Comparison of ENCODE assay signal across 9 cellular contexts in genomic region chr6:36886948-36887347, GRCh38. TPM values are rescaled to one million over a fixed set of nuclear protein-coding genes. Genes with fewer than 3 reads are reported as not detected.
DNase-seq lines count a peak whose midpoint lies in the region; ATAC-seq and TF ChIP-seq lines count a peak whose summit lies in the region.
"Had no signal": no experiment of that assay in that cellular context is flagged by ENCODE, and none has a peak within 500 bp of the region (broad histone marks: within the 10 kb centered on the region; RNA-seq: fewer than 3 reads in every experiment).

No MANE protein-coding gene starts in this region.

- no peak for ATAC-seq in activated naive CD4-positive, alpha-beta T cell treated with anti-CD3 and anti-CD28 coated beads, Interleukin-2, amount 50 U/mL, for 72 hours
- ATAC-seq in GM19463 (IDR thresholded peaks at IDR 0.05; ENCODE audit: unreplicated experiment): no peak

- intact Hi-C loops in activated naive CD4-positive, alpha-beta T cell treated with anti-CD3 and anti-CD28 coated beads for 36 hours (cut with micrococcal nuclease): loop anchor here (5.0 kb wide), 1 partner anchor 370 kb away; the partner anchor contains the start of genes TBC1D22B and TMEM217
- intact Hi-C loops in activated T-helper 1 cell treated with anti-CD3 and anti-CD28 coated beads, Interleukin-12 subunit alpha, Interleukin-12 subunit beta, Interleukin-2, Interleukin-4 antibody, amounts not matched to agents 30 ng/mL and 10 ng/mL and 1 ng/mL, durations not matched to agents 14 hours and 24 hours and 36 hours (cut with micrococcal nuclease): no loop called here

- H3K27ac ChIP-seq in thymus (ENCODE audit: low read depth): no peak overlapping the region

- H3K4me1 Mint-ChIP-seq in activated naive CD4-positive, alpha-beta T cell treated with anti-CD3 and anti-CD28 coated beads for 36 hours (ENCODE audit: low read depth): peaks cover 33% of the 10 kb centered on the region
- peaks cover 37% of the 10 kb centered on the region for H3K4me1 Mint-ChIP-seq in activated T-helper 1 cell treated with anti-CD3 and anti-CD28 coated beads, Interleukin-12 subunit alpha, Interleukin-12 subunit beta, Interleukin-2, Interleukin-4 antibody, amounts not matched to agents 30 ng/mL and 10 ng/mL and 1 ng/mL, durations not matched to agents 14 hours and 24 hours and 36 hours (ENCODE audit: low read depth)

- no peaks in the 10 kb centered on the region for H3K9me3 Mint-ChIP-seq in activated naive CD4-positive, alpha-beta T cell treated with anti-CD3 and anti-CD28 coated beads for 36 hours
- H3K9me3 Mint-ChIP-seq in activated naive CD4-positive, alpha-beta T cell treated with anti-CD3 and anti-CD28 coated beads, Interleukin-2, amount 50 U/mL, for 72 hours: no peaks in the 10 kb centered on the region
- no peaks in the 10 kb centered on the region for H3K9me3 Mint-ChIP-seq in activated T-helper 1 cell treated with anti-CD3 and anti-CD28 coated beads, Interleukin-12 subunit alpha, Interleukin-12 subunit beta, Interleukin-2, Interleukin-4 antibody, amounts not matched to agents 30 ng/mL and 10 ng/mL and 1 ng/mL, durations not matched to agents 14 hours and 24 hours and 36 hours

- H3K4me3 ChIP-seq in kidney epithelial cell (ENCODE audit: low read depth, low read length): peak overlapping the region; percentile 72
- peak overlapping the region; percentile 89 for H3K4me3 ChIP-seq in thymus (ENCODE audit: low read length)

- H3K27me3 Mint-ChIP-seq in activated naive CD4-positive, alpha-beta T cell treated with anti-CD3 and anti-CD28 coated beads for 36 hours (ENCODE audit: low read depth): no peaks in the 10 kb centered on the region
- no peaks in the 10 kb centered on the region for H3K27me3 Mint-ChIP-seq in activated T-helper 1 cell treated with anti-CD3 and anti-CD28 coated beads, Interleukin-12 subunit alpha, Interleukin-12 subunit beta, Interleukin-2, Interleukin-4 antibody, amounts not matched to agents 30 ng/mL and 10 ng/mL and 1 ng/mL, durations not matched to agents 14 hours and 24 hours and 36 hours (ENCODE audit: insufficient read depth)

- no peak for TF ChIP-seq CTCF in kidney epithelial cell (IDR thresholded peaks at IDR 0.05; ENCODE audit: insufficient read depth, low read length, poor library complexity, severe bottlenecking)

- H3K4me3 Mint-ChIP-seq in activated naive CD4-positive, alpha-beta T cell treated with anti-CD3 and anti-CD28 coated beads for 36 hours: peak overlapping the region; percentile 87
- H3K4me3 Mint-ChIP-seq in activated T-helper 1 cell treated with anti-CD3 and anti-CD28 coated beads, Interleukin-12 subunit alpha, Interleukin-12 subunit beta, Interleukin-2, Interleukin-4 antibody, amounts not matched to agents 30 ng/mL and 10 ng/mL and 1 ng/mL, durations not matched to agents 14 hours and 24 hours and 36 hours: peak overlapping the region; percentile 91

- H3K27ac Mint-ChIP-seq in activated naive CD4-positive, alpha-beta T cell treated with anti-CD3 and anti-CD28 coated beads for 36 hours: no peak overlapping the region
- H3K27ac Mint-ChIP-seq in activated naive CD4-positive, alpha-beta T cell treated with anti-CD3 and anti-CD28 coated beads, Interleukin-2, amount 50 U/mL, for 72 hours: peak overlapping the region in 1 of 2 donors; percentile 86
- peak overlapping the region; percentile 56 for H3K27ac Mint-ChIP-seq in activated T-helper 1 cell treated with anti-CD3 and anti-CD28 coated beads, Interleukin-12 subunit alpha, Interleukin-12 subunit beta, Interleukin-2, Interleukin-4 antibody, amounts not matched to agents 30 ng/mL and 10 ng/mL and 1 ng/mL, durations not matched to agents 14 hours and 24 hours and 36 hours

- no peaks in the 10 kb centered on the region for H3K27me3 ChIP-seq in kidney epithelial cell (ENCODE audit: control insufficient read depth, insufficient read depth, low read length)
- no peaks in the 10 kb centered on the region for H3K27me3 ChIP-seq in thymus (ENCODE audit: control insufficient read depth, insufficient read depth)

- CTCF ChIA-PET in activated naive CD4-positive, alpha-beta T cell treated with anti-CD3 and anti-CD28 coated beads for 36 hours (lab: Charles Lee): interaction anchor here (2.7 to 7.4 kb wide), 2 partner anchors 132 to 323 kb away, joined by 14 to 82 read pairs; no protein-coding TSS in a partner anchor

- H3K36me3 ChIP-seq in kidney epithelial cell (ENCODE audit: control insufficient read depth, insufficient read depth, low read length): no peaks in the 10 kb centered on the region
- no peaks in the 10 kb centered on the region for H3K36me3 ChIP-seq in thymus (ENCODE audit: control insufficient read depth, insufficient read depth)

- no peaks in the 10 kb centered on the region for H3K9me3 ChIP-seq in thymus (ENCODE audit: control insufficient read depth)

- no peaks in the 10 kb centered on the region for H3K36me3 Mint-ChIP-seq in activated naive CD4-positive, alpha-beta T cell treated with anti-CD3 and anti-CD28 coated beads for 36 hours (ENCODE audit: low read depth)
- peaks cover 0 to 5% of the 10 kb centered on the region in 2 donors for H3K36me3 Mint-ChIP-seq in activated naive CD4-positive, alpha-beta T cell treated with anti-CD3 and anti-CD28 coated beads, Interleukin-2, amount 50 U/mL, for 72 hours
- peaks cover 6% of the 10 kb centered on the region for H3K36me3 Mint-ChIP-seq in activated T-helper 1 cell treated with anti-CD3 and anti-CD28 coated beads, Interleukin-12 subunit alpha, Interleukin-12 subunit beta, Interleukin-2, Interleukin-4 antibody, amounts not matched to agents 30 ng/mL and 10 ng/mL and 1 ng/mL, durations not matched to agents 14 hours and 24 hours and 36 hours (ENCODE audit: low read depth)

- peaks cover 5% of the 10 kb centered on the region for H3K4me1 ChIP-seq in thymus (ENCODE audit: control insufficient read depth, insufficient read depth, low read length)

- no peak for DNase-seq in activated naive CD4-positive, alpha-beta T cell treated with anti-CD3 and anti-CD28 coated beads for 36 hours
- no peak for DNase-seq in activated naive CD4-positive, alpha-beta T cell treated with anti-CD3 and anti-CD28 coated beads, Interleukin-2, amount 50 U/mL, for 72 hours (ENCODE audit: low spot score in 2 of 2)
- DNase-seq in activated T-helper 1 cell treated with anti-CD3 and anti-CD28 coated beads, Interleukin-12 subunit alpha, Interleukin-12 subunit beta, Interleukin-2, Interleukin-4 antibody, amounts not matched to agents 30 ng/mL and 10 ng/mL and 1 ng/mL, durations not matched to agents 14 hours and 24 hours and 36 hours (ENCODE audit: low spot score): no peak
- DNase-seq in kidney epithelial cell (ENCODE audit: low read depth): no peak
- no peak for DNase-seq in stimulated activated naive CD4-positive, alpha-beta T cell treated with Interleukin-2 at 50 U/mL for 16 hours (lab: John Stamatoyannopoulos, UW)
- no peak for DNase-seq in iPS-NIHi11 (ENCODE audit: low spot score)
- DNase-seq: activated CD4-positive, alpha-beta T cell treated with anti-CD3 and anti-CD28 coated beads, Interleukin-2, amount 50 U/mL, for 1 hour had no signal

- 89% methylated on average over 9 of the region's 9 CpGs for WGBS in thymus

RNA-seq across cellular contexts. Expression of gene C6orf89, which starts 1.2 kb away (rescaled TPM):
- 10 to 100 TPM; 24.2 to 24.5 TPM for total RNA-seq in activated naive CD4-positive, alpha-beta T cell treated with anti-CD3 and anti-CD28 coated beads for 36 hours
- total RNA-seq in activated naive CD4-positive, alpha-beta T cell treated with anti-CD3 and anti-CD28 coated beads, Interleukin-2, amount 50 U/mL, for 72 hours: 10 to 100 TPM; 31.6 to 31.9 TPM
- 31.5 and 31.8 TPM in 2 replicates for total RNA-seq in activated T-helper 1 cell treated with anti-CD3 and anti-CD28 coated beads, Interleukin-12 subunit alpha, Interleukin-12 subunit beta, Interleukin-2, Interleukin-4 antibody, amounts not matched to agents 30 ng/mL and 10 ng/mL and 1 ng/mL, durations not matched to agents 14 hours and 24 hours and 36 hours
- total RNA-seq in kidney epithelial cell: 31.4 and 42.5 TPM in 2 replicates
- polyA plus RNA-seq in thymus: 19.5 TPM

RNA-seq across cellular contexts. Expression of gene PPIL1, which starts 12.3 kb away (rescaled TPM):
- 10 to 100 TPM; 42.8 to 44.0 TPM for total RNA-seq in activated naive CD4-positive, alpha-beta T cell treated with anti-CD3 and anti-CD28 coated beads for 36 hours
- 10 to 100 TPM; 23.4 to 44.3 TPM for total RNA-seq in activated naive CD4-positive, alpha-beta T cell treated with anti-CD3 and anti-CD28 coated beads, Interleukin-2, amount 50 U/mL, for 72 hours
- 60.2 and 62.6 TPM in 2 replicates for total RNA-seq in activated T-helper 1 cell treated with anti-CD3 and anti-CD28 coated beads, Interleukin-12 subunit alpha, Interleukin-12 subunit beta, Interleukin-2, Interleukin-4 antibody, amounts not matched to agents 30 ng/mL and 10 ng/mL and 1 ng/mL, durations not matched to agents 14 hours and 24 hours and 36 hours
- total RNA-seq in kidney epithelial cell: 49.5 and 52.4 TPM in 2 replicates
- polyA plus RNA-seq in thymus: 22.5 TPM

RNA-seq across cellular contexts. Expression of gene CPNE5, which starts 47.7 kb away (rescaled TPM):
- 1 to 10 TPM; 1.2 to 1.7 TPM for total RNA-seq in activated naive CD4-positive, alpha-beta T cell treated with anti-CD3 and anti-CD28 coated beads for 36 hours
- 1 to 10 TPM in 1 of 2 donors, under 1 TPM in 1; 0.25 to 3.0 TPM for total RNA-seq in activated naive CD4-positive, alpha-beta T cell treated with anti-CD3 and anti-CD28 coated beads, Interleukin-2, amount 50 U/mL, for 72 hours
- total RNA-seq in activated T-helper 1 cell treated with anti-CD3 and anti-CD28 coated beads, Interleukin-12 subunit alpha, Interleukin-12 subunit beta, Interleukin-2, Interleukin-4 antibody, amounts not matched to agents 30 ng/mL and 10 ng/mL and 1 ng/mL, durations not matched to agents 14 hours and 24 hours and 36 hours: 0.54 and 0.61 TPM in 2 replicates
- 0.13 and 1.4 TPM in 2 replicates for total RNA-seq in kidney epithelial cell
- 3.4 TPM for polyA plus RNA-seq in thymus
